ENCODE assay signal across 32 cellular contexts in genomic region chr3:11235385-11235784, GRCh38.
"Had no signal": no experiment of that assay in that cellular context is flagged by ENCODE, and none has a peak within 500 bp of the region (broad histone marks: within the 10 kb centered on the region; RNA-seq: fewer than 3 reads in every experiment).

No MANE protein-coding gene starts in this region.

- H3K27ac ChIP-seq: adrenal gland, body of pancreas, esophagus squamous epithelium, gastroesophageal sphincter, heart right ventricle had no signal

- ATAC-seq: activated CD4-positive, alpha-beta T cell treated with anti-CD3 and anti-CD28 coated beads for 36 hours; activated CD8-positive, alpha-beta memory T cell treated with anti-CD3 and anti-CD28 coated beads, Interleukin-2, amount 10 ng/mL, durations not matched to agents 7 days and 5 days; activated CD8-positive, alpha-beta T cell treated with anti-CD3 and anti-CD28 coated beads, Interleukin-2, amount 10 ng/mL, durations not matched to agents 7 days and 5 days; activated naive CD8-positive, alpha-beta T cell treated with anti-CD3 and anti-CD28 coated beads, Interleukin-2, amount 50 U/mL, for 24 hours; body of pancreas; effector memory CD8-positive, alpha-beta T cell; gastroesophageal sphincter; heart right ventricle had no signal

- H3K36me3 ChIP-seq: adrenal gland, esophagus squamous epithelium, gastroesophageal sphincter, heart right ventricle had no signal

- H3K9me3 Mint-ChIP-seq: activated naive CD4-positive, alpha-beta T cell treated with anti-CD3 and anti-CD28 coated beads, Interleukin-2, amount 50 U/mL, for 24 hours; effector memory CD8-positive, alpha-beta T cell had no signal

- H3K4me1 ChIP-seq: adrenal gland, body of pancreas had no signal

- H3K27me3 Mint-ChIP-seq: activated naive CD4-positive, alpha-beta T cell treated with anti-CD3 and anti-CD28 coated beads, Interleukin-2, amount 50 U/mL, for 24 hours had no signal

- DNase-seq: activated CD4-positive, alpha-beta memory T cell treated with anti-CD3 and anti-CD28 coated beads for 36 hours; activated CD4-positive, alpha-beta T cell treated with anti-CD3 and anti-CD28 coated beads for 36 hours; activated CD4-positive, alpha-beta T cell treated with anti-CD3 and anti-CD28 coated beads, Interleukin-2, amount 10 ng/mL, durations not matched to agents 24 days and 14 days; activated CD4-positive, CD25-positive, alpha-beta regulatory T cell; activated CD4-positive, CD25-positive, alpha-beta regulatory T cell treated with anti-CD3 and anti-CD28 coated beads, Interleukin-2, amount 50 U/mL, for 72 hours; activated CD8-positive, alpha-beta memory T cell treated with anti-CD3 and anti-CD28 coated beads, Interleukin-2, amount 10 ng/mL, durations not matched to agents 7 days and 5 days; activated CD8-positive, alpha-beta memory T cell treated with anti-CD3 and anti-CD28 coated beads, Interleukin-2, amount 50 U/mL, for 4 hours; activated CD8-positive, alpha-beta T cell treated with anti-CD3 and anti-CD28 coated beads, Interleukin-2, amount 10 ng/mL, durations not matched to agents 7 days and 5 days; activated effector memory CD4-positive, alpha-beta T cell treated with anti-CD3 and anti-CD28 coated beads, Interleukin-2, amount 50 U/mL, for 16 hours; activated naive CD4-positive, alpha-beta T cell treated with anti-CD3 and anti-CD28 coated beads for 36 hours; activated naive CD8-positive, alpha-beta T cell treated with anti-CD3 and anti-CD28 coated beads for 36 hours; activated naive CD8-positive, alpha-beta T cell treated with anti-CD3 and anti-CD28 coated beads, Interleukin-2, amount 50 U/mL, for 24 hours; activated T-cell treated with anti-CD3 and anti-CD28 coated beads, Interleukin-2, amount 50 U/mL, for 1 hour; activated T-cell treated with anti-CD3 and anti-CD28 coated beads, Interleukin-2, amount 50 U/mL, for 48 hours; adrenal gland; amygdala; aorta; body of pancreas; cortex of kidney; dermis blood vessel endothelial cell; effector CD4-positive, alpha-beta T cell; effector memory CD8-positive, alpha-beta T cell; erythroblast; esophagus squamous epithelium; foreskin melanocyte; heart right ventricle; T-helper 9 cell had no signal

- H3K27ac Mint-ChIP-seq: activated CD4-positive, alpha-beta memory T cell treated with anti-CD3 and anti-CD28 coated beads for 36 hours; activated CD4-positive, alpha-beta T cell treated with anti-CD3 and anti-CD28 coated beads for 36 hours; activated CD4-positive, alpha-beta T cell treated with anti-CD3 and anti-CD28 coated beads, Interleukin-2, amount 10 ng/mL, durations not matched to agents 24 days and 14 days; activated CD8-positive, alpha-beta memory T cell treated with anti-CD3 and anti-CD28 coated beads, Interleukin-2, amount 10 ng/mL, durations not matched to agents 7 days and 5 days; activated CD8-positive, alpha-beta T cell treated with anti-CD3 and anti-CD28 coated beads, Interleukin-2, amount 10 ng/mL, durations not matched to agents 7 days and 5 days; activated naive CD4-positive, alpha-beta T cell treated with anti-CD3 and anti-CD28 coated beads for 36 hours; activated naive CD4-positive, alpha-beta T cell treated with anti-CD3 and anti-CD28 coated beads, Interleukin-2, amount 50 U/mL, for 24 hours; activated naive CD8-positive, alpha-beta T cell treated with anti-CD3 and anti-CD28 coated beads for 36 hours; activated naive CD8-positive, alpha-beta T cell treated with anti-CD3 and anti-CD28 coated beads, Interleukin-2, amount 50 U/mL, for 24 hours; activated T-helper 1 cell treated with anti-CD3 and anti-CD28 coated beads, Interleukin-12 subunit alpha, Interleukin-12 subunit beta, Interleukin-2, Interleukin-4 antibody, amounts not matched to agents 30 ng/mL and 10 ng/mL and 1 ng/mL, durations not matched to agents 14 hours and 24 hours and 36 hours; activated T-helper 2 cell treated with anti-CD3 and anti-CD28 coated beads, Interferon-gamma antibody, Interleukin-2, Interleukin-4, amounts not matched to agents 10 μg/mL and 5 μg/mL and 100 μg/mL, durations not matched to agents 14 hours and 24 hours and 36 hours; effector memory CD8-positive, alpha-beta T cell; T-helper 1 cell treated with Interleukin-12 subunit alpha and Interleukin-12 subunit beta and Interleukin-4 antibody, amounts not matched to agents 30 μg/mL and 1 μg/mL, for 36 hours had no signal

- H3K4me3 Mint-ChIP-seq: activated CD4-positive, alpha-beta memory T cell treated with anti-CD3 and anti-CD28 coated beads for 36 hours; activated CD4-positive, alpha-beta T cell treated with anti-CD3 and anti-CD28 coated beads for 36 hours; activated CD4-positive, alpha-beta T cell treated with anti-CD3 and anti-CD28 coated beads, Interleukin-2, amount 10 ng/mL, durations not matched to agents 24 days and 14 days; activated CD8-positive, alpha-beta memory T cell treated with anti-CD3 and anti-CD28 coated beads, Interleukin-2, amount 10 ng/mL, durations not matched to agents 7 days and 5 days; activated CD8-positive, alpha-beta T cell treated with anti-CD3 and anti-CD28 coated beads, Interleukin-2, amount 10 ng/mL, durations not matched to agents 7 days and 5 days; activated naive CD4-positive, alpha-beta T cell treated with anti-CD3 and anti-CD28 coated beads for 36 hours; activated naive CD4-positive, alpha-beta T cell treated with anti-CD3 and anti-CD28 coated beads, Interleukin-2, amount 50 U/mL, for 24 hours; activated naive CD8-positive, alpha-beta T cell treated with anti-CD3 and anti-CD28 coated beads for 36 hours; activated naive CD8-positive, alpha-beta T cell treated with anti-CD3 and anti-CD28 coated beads, Interleukin-2, amount 50 U/mL, for 24 hours; activated T-helper 1 cell treated with anti-CD3 and anti-CD28 coated beads, Interleukin-12 subunit alpha, Interleukin-12 subunit beta, Interleukin-2, Interleukin-4 antibody, amounts not matched to agents 30 ng/mL and 10 ng/mL and 1 ng/mL, durations not matched to agents 14 hours and 24 hours and 36 hours; effector memory CD8-positive, alpha-beta T cell; T-helper 1 cell treated with Interleukin-12 subunit alpha and Interleukin-12 subunit beta and Interleukin-4 antibody, amounts not matched to agents 30 μg/mL and 1 μg/mL, for 36 hours had no signal

- H3K27me3 ChIP-seq: adrenal gland, body of pancreas, gastroesophageal sphincter had no signal

- H3K4me3 ChIP-seq: adrenal gland, body of pancreas, esophagus squamous epithelium, gastroesophageal sphincter, heart right ventricle had no signal

- H3K9me3 ChIP-seq: adrenal gland, body of pancreas, esophagus squamous epithelium, gastroesophageal sphincter had no signal
